In the genomic region with DNA sequence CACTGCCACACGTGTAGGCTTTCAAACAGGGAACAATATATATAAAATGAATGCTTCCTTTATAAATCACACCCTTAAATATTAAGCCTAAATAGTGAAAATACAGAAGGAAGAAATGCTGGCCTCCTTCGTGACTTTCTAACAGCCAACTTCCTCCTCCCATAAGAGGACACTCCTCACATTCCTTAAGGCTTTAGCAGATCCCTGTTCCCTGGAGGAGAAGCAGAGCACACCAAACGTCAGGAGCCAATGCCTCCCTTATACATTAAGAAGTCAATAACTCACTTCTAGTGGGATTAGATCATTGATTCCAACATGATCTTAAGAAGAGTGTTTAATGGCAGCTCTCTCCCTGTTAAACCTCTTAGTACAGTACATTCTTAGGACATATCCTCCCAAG, we compare ENCODE assay signal across 31 cellular contexts.
DNase-seq lines count a peak whose midpoint lies in the region; ATAC-seq, FAIRE-seq and TF ChIP-seq lines count a peak whose summit lies in the region.
"Had no signal": no experiment of that assay in that cellular context is flagged by ENCODE, and none has a peak within 500 bp of the region (broad histone marks: within the 10 kb centered on the region; RNA-seq: fewer than 3 reads in every experiment).

No MANE protein-coding gene starts in this region.

- POLR2A ChIA-PET in MCF 10A (lab: Yijun Ruan, JAX): no interaction called here

- no peak overlapping the region for H3K27ac Mint-ChIP-seq in MCF 10A (ENCODE audit: low read depth, unreplicated experiment)
- H3K27ac Mint-ChIP-seq: activated naive CD8-positive, alpha-beta T cell; activated T-helper 2 cell treated with anti-CD3 and anti-CD28 coated beads, Interferon-gamma antibody, Interleukin-2, Interleukin-4, amounts not matched to agents 10 μg/mL and 5 μg/mL and 100 μg/mL, durations not matched to agents 14 hours and 24 hours and 36 hours; CD14-positive monocyte; naive thymus-derived CD8-positive, alpha-beta T cell had no signal

- FAIRE-seq in TTC549 (lab: Jason Lieb, UNC) (peak; percentile 98), small intestine (lab: Jason Lieb, UNC) (no peak)
- FAIRE-seq: H54, HepG2, RCC 7860 had no signal

- no TSS peak for BruUV-seq in MCF 10A (replicated peaks; lab: Mats Ljungman, UMichigan)

- H3K4me1 Mint-ChIP-seq in MCF 10A (ENCODE audit: insufficient read depth, unreplicated experiment): no peaks in the 10 kb centered on the region
- H3K4me1 Mint-ChIP-seq: CD14-positive monocyte; naive thymus-derived CD8-positive, alpha-beta T cell had no signal

- peak; percentile 4 to 15 for DNase-seq in T47D (ENCODE audit: low read depth in 1 of 2, low spot score in 1 of 2)
- no peak for DNase-seq in MCF 10A (ENCODE audit: unreplicated experiment)
- no peak for DNase-seq in left lung
- DNase-seq in small intestine: peak; percentile 3
- no peak for DNase-seq in UCSD-AML1 (lab: John Stamatoyannopoulos, UW; ENCODE audit: unreplicated experiment)
- DNase-seq in NAMALWA (ENCODE audit: low spot score): no peak
- no peak for DNase-seq in medulla oblongata (ENCODE audit: extremely low spot score)
- DNase-seq: activated CD4-positive, alpha-beta T cell treated with anti-CD3 and anti-CD28 coated beads for 48 hours; activated CD8-positive, alpha-beta memory T cell treated with anti-CD3 and anti-CD28 coated beads for 24 hours; activated T-cell treated with anti-CD3 and anti-CD28 coated beads for 4 hours; aorta; colonic mucosa; effector CD8-positive, alpha-beta T cell; naive thymus-derived CD8-positive, alpha-beta T cell; NCI-H1436; NCI-H2081; NCI-H526; occipital lobe; psoas muscle; SIG-M5; stimulated activated naive CD4-positive, alpha-beta T cell treated with Interleukin-2 at 50 U/mL for 16 hours had no signal

- TF ChIP-seq CTCF in MCF 10A (IDR thresholded peaks at IDR 0.05; ENCODE audit: unreplicated experiment) (no peak), left lung (IDR thresholded peaks at IDR 0.05) (no peak)

- H3K27me3 Mint-ChIP-seq in MCF 10A (ENCODE audit: insufficient read depth, unreplicated experiment): peaks cover 46% of the 10 kb centered on the region

- no peaks in the 10 kb centered on the region for H3K9me3 Mint-ChIP-seq in MCF 10A (ENCODE audit: unreplicated experiment)
- H3K9me3 Mint-ChIP-seq: activated T-helper 2 cell treated with anti-CD3 and anti-CD28 coated beads, Interferon-gamma antibody, Interleukin-2, Interleukin-4, amounts not matched to agents 10 μg/mL and 5 μg/mL and 100 μg/mL, durations not matched to agents 14 hours and 24 hours and 36 hours; CD14-positive monocyte; naive thymus-derived CD8-positive, alpha-beta T cell had no signal

- 32 to 42% (median 33%) methylated on average over 3 of the region's 3 CpGs for WGBS in small intestine, 3 donors

- no peaks in the 10 kb centered on the region for H3K9me3 ChIP-seq in left lung
- no peaks in the 10 kb centered on the region for H3K9me3 ChIP-seq in small intestine (ENCODE audit: control insufficient read depth, low read depth)
- H3K9me3 ChIP-seq: colonic mucosa, psoas muscle had no signal

- H3K4me1 ChIP-seq in left lung (no peaks in the 10 kb centered on the region), small intestine (ENCODE audit: control insufficient read depth in 2 of 2, insufficient read depth in 1 of 2, low read depth in 1 of 2, low read length in 1 of 2) (no peaks in the 10 kb centered on the region)
- H3K4me1 ChIP-seq: colonic mucosa, psoas muscle had no signal

- CTCF ChIA-PET in MCF 10A (lab: Yijun Ruan, JAX): interaction anchor here (0.6 kb wide), 2 partner anchors 33 to 894 kb away, joined by 3 read pairs; no protein-coding TSS in a partner anchor

- H3K36me3 ChIP-seq in left lung: no peaks in the 10 kb centered on the region
- no peaks in the 10 kb centered on the region for H3K36me3 ChIP-seq in small intestine (ENCODE audit: control insufficient read depth in 2 of 2, insufficient read depth in 2 of 2, low read length in 2 of 2)
- H3K36me3 ChIP-seq: cardiac muscle cell, colonic mucosa had no signal

- intact Hi-C loops in MCF 10A (cut with micrococcal nuclease): no loop called here
- intact Hi-C loops in left lung (cut with DNase I): no loop called here

- no peak overlapping the region for H3K27ac ChIP-seq in left lung
- H3K27ac ChIP-seq in small intestine (ENCODE audit: low read depth in 1 of 2, low read length in 1 of 2): no peak overlapping the region
- H3K27ac ChIP-seq: 22Rv1, cardiac muscle cell, colonic mucosa, psoas muscle, VCaP had no signal

- H3K4me3 Mint-ChIP-seq in MCF 10A (ENCODE audit: unreplicated experiment): no peak overlapping the region
- H3K4me3 Mint-ChIP-seq: activated naive CD8-positive, alpha-beta T cell; CD14-positive monocyte; naive thymus-derived CD8-positive, alpha-beta T cell had no signal

- ATAC-seq in left lung: peak; percentile 36
- ATAC-seq: HepG2; naive thymus-derived CD8-positive, alpha-beta T cell; psoas muscle had no signal

- H3K36me3 Mint-ChIP-seq in MCF 10A (ENCODE audit: insufficient read depth, unreplicated experiment): no peaks in the 10 kb centered on the region
- H3K36me3 Mint-ChIP-seq: activated naive CD8-positive, alpha-beta T cell; CD14-positive monocyte; naive thymus-derived CD8-positive, alpha-beta T cell had no signal

- H3K4me3 ChIP-seq in left lung: no peak overlapping the region
- H3K4me3 ChIP-seq in small intestine (ENCODE audit: low read depth in 1 of 2, low read length in 2 of 2): no peak overlapping the region
- H3K4me3 ChIP-seq: cardiac muscle cell, colonic mucosa, psoas muscle had no signal

- H3K27me3 ChIP-seq in left lung: peaks cover 0 to 27% of the 10 kb centered on the region in 2 donors
- H3K27me3 ChIP-seq in small intestine (ENCODE audit: control insufficient read depth in 2 of 2, insufficient read depth in 2 of 2, low read length in 2 of 2): peaks cover 0 to 2% of the 10 kb centered on the region in 2 donors
- H3K27me3 ChIP-seq: cardiac muscle cell, colonic mucosa had no signal

- in situ Hi-C loops in T47D (cut with HindIII; ENCODE audit: low pct_unique_long_range_greater_than_20kb, low sequenced_read_pairs): no loop called here

Comparison
In these comparisons a context has a peak if more than half of its experiments do, and no peak if none do; other contexts are left out.
1. DNase-seq: peak in T47D (2 of 2) and small intestine (single experiment); none in MCF 10A (single experiment), left lung (0 of 2), UCSD-AML1 (single experiment), NAMALWA (single experiment) and medulla oblongata (single experiment).